Comparison of ENCODE assay signal across 7 cellular contexts in genomic region chr7:1816451-1816850, GRCh38.
DNase-seq lines count a peak whose midpoint lies in the region; ATAC-seq, FAIRE-seq and TF ChIP-seq lines count a peak whose summit lies in the region.
"Not testable (repeated sequence)": the region's sequence is repeated elsewhere in the genome, so short reads cannot be mapped to it uniquely, and the experiment has no call there.

No MANE protein-coding gene starts in this region.

- not testable (repeated sequence) for ATAC-seq in activated CD8-positive, alpha-beta memory T cell treated with anti-CD3 and anti-CD28 coated beads, Interleukin-2, amount 10 ng/mL, durations not matched to agents 7 days and 5 days

- peaks cover 20% of the 10 kb centered on the region for H3K27me3 Mint-ChIP-seq in activated CD8-positive, alpha-beta memory T cell treated with anti-CD3 and anti-CD28 coated beads, Interleukin-2, amount 10 ng/mL, durations not matched to agents 7 days and 5 days
- H3K27me3 Mint-ChIP-seq in glutamatergic neuron (ENCODE audit: unreplicated experiment), result not testable (repeated sequence)
- H3K27me3 Mint-ChIP-seq in type B pancreatic cell, result peaks cover 23% of the 10 kb centered on the region

- intact Hi-C loops in lower leg skin (cut with DNase I; ENCODE audit: low total_unique reads); posterior vena cava (cut with DNase I): not testable (repeated sequence)

- not testable (repeated sequence) for H3K4me3 ChIP-seq in lower leg skin (ENCODE audit: low read depth, poor library complexity, severe bottlenecking)

- TF ChIP-seq POLR2A in GM12891 (IDR thresholded peaks at IDR 0.05; ENCODE audit: low read depth, low read length); lower leg skin (IDR thresholded peaks at IDR 0.05): not testable (repeated sequence)

- CTCF ChIA-PET in activated CD8-positive, alpha-beta memory T cell treated with anti-CD3 and anti-CD28 coated beads, Interleukin-2, amount 10 ng/mL, durations not matched to agents 7 days and 5 days (lab: Charles Lee), result not testable (repeated sequence)

- not testable (repeated sequence) for H3K4me3 Mint-ChIP-seq in activated CD8-positive, alpha-beta memory T cell treated with anti-CD3 and anti-CD28 coated beads, Interleukin-2, amount 10 ng/mL, durations not matched to agents 7 days and 5 days; glutamatergic neuron (ENCODE audit: unreplicated experiment); type B pancreatic cell

- peak; percentile 26 for FAIRE-seq in GM12891 (lab: Jason Lieb, UNC)

- H3K9me3 Mint-ChIP-seq in activated CD8-positive, alpha-beta memory T cell treated with anti-CD3 and anti-CD28 coated beads, Interleukin-2, amount 10 ng/mL, durations not matched to agents 7 days and 5 days (ENCODE audit: low read depth); glutamatergic neuron (ENCODE audit: unreplicated experiment); type B pancreatic cell: not testable (repeated sequence)

- WGBS in lower leg skin, 2 donors, result 67 to 70% methylated on average over 2 to 3 of the region's 7 CpGs

- H3K36me3 Mint-ChIP-seq in activated CD8-positive, alpha-beta memory T cell treated with anti-CD3 and anti-CD28 coated beads, Interleukin-2, amount 10 ng/mL, durations not matched to agents 7 days and 5 days; glutamatergic neuron (ENCODE audit: unreplicated experiment); type B pancreatic cell: not testable (repeated sequence)

- not testable (repeated sequence) for TF ChIP-seq CTCF in glutamatergic neuron (IDR thresholded peaks at IDR 0.05; ENCODE audit: partially characterized antibody, unreplicated experiment); lower leg skin (IDR thresholded peaks at IDR 0.05); type B pancreatic cell (conservative IDR thresholded peaks at IDR 0.05)

- H3K4me1 Mint-ChIP-seq in activated CD8-positive, alpha-beta memory T cell treated with anti-CD3 and anti-CD28 coated beads, Interleukin-2, amount 10 ng/mL, durations not matched to agents 7 days and 5 days, result peaks cover 13% of the 10 kb centered on the region
- H3K4me1 Mint-ChIP-seq in glutamatergic neuron (ENCODE audit: low read depth, unreplicated experiment) (peaks cover 20% of the 10 kb centered on the region), type B pancreatic cell (ENCODE audit: unreplicated experiment) (peaks cover 22% of the 10 kb centered on the region)

- DNase-seq in GM12891 (ENCODE audit: insufficient read length, low spot score), result not testable (repeated sequence)
- DNase-seq in NCI-H69 (lab: John Stamatoyannopoulos, UW) (peak; percentile 39), glutamatergic neuron (peak; percentile 61), lower leg skin (ENCODE audit: low spot score in 2 of 2) (peak; percentile 4 to 59), posterior vena cava (ENCODE audit: low spot score) (peak; percentile 55), type B pancreatic cell (ENCODE audit: extremely low spot score, unreplicated experiment) (peak; percentile 71)
- DNase-seq in activated CD8-positive, alpha-beta memory T cell treated with anti-CD3 and anti-CD28 coated beads, Interleukin-2, amount 10 ng/mL, durations not matched to agents 7 days and 5 days, result peak; percentile 39

- not testable (repeated sequence) for H3K27ac Mint-ChIP-seq in activated CD8-positive, alpha-beta memory T cell treated with anti-CD3 and anti-CD28 coated beads, Interleukin-2, amount 10 ng/mL, durations not matched to agents 7 days and 5 days; glutamatergic neuron (ENCODE audit: unreplicated experiment); type B pancreatic cell
